Comparison of ENCODE assay signal across 19 cellular contexts in genomic region chr4:176360446-176360845, GRCh38.
"Had no signal": no experiment of that assay in that cellular context is flagged by ENCODE, and none has a peak within 500 bp of the region (broad histone marks: within the 10 kb centered on the region; RNA-seq: fewer than 3 reads in every experiment).

No MANE protein-coding gene starts in this region.

- DNase-seq: activated CD4-positive, alpha-beta T cell treated with anti-CD3 and anti-CD28 coated beads, Interleukin-2, amount 10 ng/mL, durations not matched to agents 24 days and 14 days; activated CD8-positive, alpha-beta memory T cell treated with anti-CD3 and anti-CD28 coated beads, Interleukin-2, amount 50 U/mL, for 4 hours; activated CD8-positive, alpha-beta T cell treated with anti-CD3 and anti-CD28 coated beads, Interleukin-2, amount 10 ng/mL, durations not matched to agents 7 days and 5 days; activated gamma-delta T cell treated with Interleukin-2 at 50 U/mL for 16 hours; activated T-cell treated with anti-CD3 and anti-CD28 coated beads, Interleukin-2, amount 50 U/mL, for 48 hours; brain microvascular endothelial cell; cerebellar nuclear complex; effector memory CD4-positive, alpha-beta T cell; hippocampal formation; kidney glomerular epithelial cell; mesendoderm; nucleus accumbens; stimulated activated CD4-positive, alpha-beta T cell treated with anti-CD3 and anti-CD28 coated beads, Interleukin-15, amount 100 ng/mL, for 24 hours; stimulated activated CD4-positive, alpha-beta T cell treated with anti-CD3 and anti-CD28 coated beads, Interleukin-4, amount 100 ng/mL, for 1 hour; stimulated activated naive CD4-positive, alpha-beta T cell; tibial artery; uterus had no signal

- H3K27me3 Mint-ChIP-seq: activated CD4-positive, alpha-beta T cell treated with anti-CD3 and anti-CD28 coated beads, Interleukin-2, amount 10 ng/mL, durations not matched to agents 24 days and 14 days; natural killer cell treated with Interleukin-12 subunit alpha and Interleukin-12 subunit beta and Interleukin-15 and Interleukin-18, amount 100 ng/mL, for 72 hours had no signal

- H3K36me3 Mint-ChIP-seq: activated naive CD8-positive, alpha-beta T cell; natural killer cell treated with Interleukin-12 subunit alpha and Interleukin-12 subunit beta and Interleukin-15 and Interleukin-18, amount 100 ng/mL, for 72 hours had no signal

- H3K4me3 Mint-ChIP-seq: activated CD4-positive, alpha-beta T cell treated with anti-CD3 and anti-CD28 coated beads, Interleukin-2, amount 10 ng/mL, durations not matched to agents 24 days and 14 days; activated CD8-positive, alpha-beta T cell treated with anti-CD3 and anti-CD28 coated beads, Interleukin-2, amount 10 ng/mL, durations not matched to agents 7 days and 5 days; activated naive CD8-positive, alpha-beta T cell; natural killer cell treated with Interleukin-12 subunit alpha and Interleukin-12 subunit beta and Interleukin-15 and Interleukin-18, amount 100 ng/mL, for 72 hours had no signal

- H3K9me3 Mint-ChIP-seq: activated CD4-positive, alpha-beta T cell treated with anti-CD3 and anti-CD28 coated beads, Interleukin-2, amount 10 ng/mL, durations not matched to agents 24 days and 14 days; natural killer cell treated with Interleukin-12 subunit alpha and Interleukin-12 subunit beta and Interleukin-15 and Interleukin-18, amount 100 ng/mL, for 72 hours had no signal

- H3K4me1 Mint-ChIP-seq: activated CD4-positive, alpha-beta T cell treated with anti-CD3 and anti-CD28 coated beads, Interleukin-2, amount 10 ng/mL, durations not matched to agents 24 days and 14 days had no signal

- H3K27ac Mint-ChIP-seq: activated CD4-positive, alpha-beta T cell treated with anti-CD3 and anti-CD28 coated beads, Interleukin-2, amount 10 ng/mL, durations not matched to agents 24 days and 14 days; activated CD8-positive, alpha-beta T cell treated with anti-CD3 and anti-CD28 coated beads, Interleukin-2, amount 10 ng/mL, durations not matched to agents 7 days and 5 days; activated naive CD8-positive, alpha-beta T cell; natural killer cell treated with Interleukin-12 subunit alpha and Interleukin-12 subunit beta and Interleukin-15 and Interleukin-18, amount 100 ng/mL, for 72 hours had no signal

- ATAC-seq: activated CD8-positive, alpha-beta T cell treated with anti-CD3 and anti-CD28 coated beads, Interleukin-2, amount 10 ng/mL, durations not matched to agents 7 days and 5 days; natural killer cell treated with Interleukin-12 subunit alpha and Interleukin-12 subunit beta and Interleukin-15 and Interleukin-18, amount 100 ng/mL, for 72 hours had no signal

- H3K4me3 ChIP-seq: tibial artery, uterus had no signal
